1 cellular context compared by ENCODE assay signal in the genomic region with DNA sequence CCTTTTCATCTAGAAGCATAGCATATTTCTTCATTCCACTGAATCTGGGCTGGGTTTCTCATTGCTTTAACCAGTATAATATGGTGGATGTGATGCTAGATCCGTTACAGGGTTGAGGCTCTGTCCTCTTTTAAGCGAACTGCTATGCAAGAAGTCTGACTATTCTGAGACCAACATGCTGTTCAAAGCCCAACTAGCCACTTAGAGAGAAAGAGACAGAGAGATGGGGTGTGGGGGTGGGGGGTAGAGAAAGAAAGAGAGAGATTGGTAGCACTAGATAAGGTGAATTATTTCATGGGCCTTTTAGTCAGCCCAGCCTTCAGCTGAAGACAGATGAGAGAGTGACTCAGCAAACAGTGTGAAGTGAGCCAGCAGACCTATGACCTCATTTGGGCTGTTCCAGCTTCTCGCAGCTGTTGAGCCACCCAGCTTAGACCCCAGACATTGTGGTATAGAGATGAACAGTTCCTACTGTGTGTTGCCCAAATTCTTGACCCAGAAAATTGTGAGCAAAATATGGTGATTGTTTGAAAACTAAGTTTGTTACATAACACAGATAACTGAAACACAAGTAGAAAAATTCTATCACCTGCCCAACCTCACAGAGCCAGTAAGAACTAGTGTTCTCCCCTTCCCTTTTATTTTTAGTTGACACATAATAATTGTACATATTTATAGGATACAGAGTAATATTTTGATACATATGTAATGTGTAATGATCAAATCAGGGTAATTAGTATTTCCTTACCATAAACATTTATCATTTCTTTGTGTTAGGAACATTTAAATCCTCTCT.
TF ChIP-seq lines count a peak whose summit lies in the region.

No MANE protein-coding gene starts in this region.

TF ChIP-seq in HepG2, 621 proteins besides CTCF, POLR2A, EP300 and RAD21 (continued from another document):
- TF ChIP-seq, protein P1, sequence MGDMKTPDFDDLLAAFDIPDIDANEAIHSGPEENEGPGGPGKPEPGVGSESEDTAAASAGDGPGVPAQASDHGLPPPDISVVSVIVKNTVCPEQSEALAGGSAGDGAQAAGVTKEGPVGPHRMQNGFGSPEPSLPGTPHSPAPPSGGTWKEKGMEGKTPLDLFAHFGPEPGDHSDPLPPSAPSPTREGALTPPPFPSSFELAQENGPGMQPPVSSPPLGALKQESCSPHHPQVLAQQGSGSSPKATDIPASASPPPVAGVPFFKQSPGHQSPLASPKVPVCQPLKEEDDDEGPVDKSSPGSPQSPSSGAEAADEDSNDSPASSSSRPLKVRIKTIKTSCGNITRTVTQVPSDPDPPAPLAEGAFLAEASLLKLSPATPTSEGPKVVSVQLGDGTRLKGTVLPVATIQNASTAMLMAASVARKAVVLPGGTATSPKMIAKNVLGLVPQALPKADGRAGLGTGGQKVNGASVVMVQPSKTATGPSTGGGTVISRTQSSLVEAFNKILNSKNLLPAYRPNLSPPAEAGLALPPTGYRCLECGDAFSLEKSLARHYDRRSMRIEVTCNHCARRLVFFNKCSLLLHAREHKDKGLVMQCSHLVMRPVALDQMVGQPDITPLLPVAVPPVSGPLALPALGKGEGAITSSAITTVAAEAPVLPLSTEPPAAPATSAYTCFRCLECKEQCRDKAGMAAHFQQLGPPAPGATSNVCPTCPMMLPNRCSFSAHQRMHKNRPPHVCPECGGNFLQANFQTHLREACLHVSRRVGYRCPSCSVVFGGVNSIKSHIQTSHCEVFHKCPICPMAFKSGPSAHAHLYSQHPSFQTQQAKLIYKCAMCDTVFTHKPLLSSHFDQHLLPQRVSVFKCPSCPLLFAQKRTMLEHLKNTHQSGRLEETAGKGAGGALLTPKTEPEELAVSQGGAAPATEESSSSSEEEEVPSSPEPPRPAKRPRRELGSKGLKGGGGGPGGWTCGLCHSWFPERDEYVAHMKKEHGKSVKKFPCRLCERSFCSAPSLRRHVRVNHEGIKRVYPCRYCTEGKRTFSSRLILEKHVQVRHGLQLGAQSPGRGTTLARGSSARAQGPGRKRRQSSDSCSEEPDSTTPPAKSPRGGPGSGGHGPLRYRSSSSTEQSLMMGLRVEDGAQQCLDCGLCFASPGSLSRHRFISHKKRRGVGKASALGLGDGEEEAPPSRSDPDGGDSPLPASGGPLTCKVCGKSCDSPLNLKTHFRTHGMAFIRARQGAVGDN (CRISPR knock-in tag; IDR thresholded peaks at IDR 0.05) = no peak
- TF ChIP-seq ZMYM4 (CRISPR knock-in tag; IDR thresholded peaks at IDR 0.05) = 0 out of 2 replicates have a peak, but pooled peaks have one; percentile 21
- TF ChIP-seq NFE2L2 (IDR thresholded peaks at IDR 0.05; ENCODE audit: low read length) = peak; percentile 96
- TF ChIP-seq MAFG (CRISPR knock-in tag; IDR thresholded peaks at IDR 0.05) = peak; percentile 62; the same call in 1 of the 2 replicates
- TF ChIP-seq ONECUT2 (CRISPR knock-in tag; IDR thresholded peaks at IDR 0.05) = no peak
- 0 out of 2 replicates have a peak, but pooled peaks have one; percentile 23 for TF ChIP-seq RXRB (CRISPR knock-in tag; IDR thresholded peaks at IDR 0.05; ENCODE audit: borderline replicate concordance)
- TF ChIP-seq, protein P2, sequence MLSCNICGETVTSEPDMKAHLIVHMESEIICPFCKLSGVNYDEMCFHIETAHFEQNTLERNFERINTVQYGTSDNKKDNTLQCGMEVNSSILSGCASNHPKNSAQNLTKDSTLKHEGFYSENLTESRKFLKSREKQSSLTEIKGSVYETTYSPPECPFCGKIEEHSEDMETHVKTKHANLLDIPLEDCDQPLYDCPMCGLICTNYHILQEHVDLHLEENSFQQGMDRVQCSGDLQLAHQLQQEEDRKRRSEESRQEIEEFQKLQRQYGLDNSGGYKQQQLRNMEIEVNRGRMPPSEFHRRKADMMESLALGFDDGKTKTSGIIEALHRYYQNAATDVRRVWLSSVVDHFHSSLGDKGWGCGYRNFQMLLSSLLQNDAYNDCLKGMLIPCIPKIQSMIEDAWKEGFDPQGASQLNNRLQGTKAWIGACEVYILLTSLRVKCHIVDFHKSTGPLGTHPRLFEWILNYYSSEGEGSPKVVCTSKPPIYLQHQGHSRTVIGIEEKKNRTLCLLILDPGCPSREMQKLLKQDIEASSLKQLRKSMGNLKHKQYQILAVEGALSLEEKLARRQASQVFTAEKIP (CRISPR knock-in tag; IDR thresholded peaks at IDR 0.05; ENCODE audit: borderline replicate concordance) = no peak
- TF ChIP-seq ZNF331 (CRISPR knock-in tag; IDR thresholded peaks at IDR 0.05) = 0 out of 2 replicates have a peak, but pooled peaks have one; percentile 27
- TF ChIP-seq ZBTB21 (CRISPR knock-in tag; IDR thresholded peaks at IDR 0.05) = 0 out of 2 replicates have a peak, but pooled peaks have one; percentile 27
- no peak for TF ChIP-seq ZFAT (CRISPR knock-in tag; conservative IDR thresholded peaks at IDR 0.05)
- TF ChIP-seq, protein P3, sequence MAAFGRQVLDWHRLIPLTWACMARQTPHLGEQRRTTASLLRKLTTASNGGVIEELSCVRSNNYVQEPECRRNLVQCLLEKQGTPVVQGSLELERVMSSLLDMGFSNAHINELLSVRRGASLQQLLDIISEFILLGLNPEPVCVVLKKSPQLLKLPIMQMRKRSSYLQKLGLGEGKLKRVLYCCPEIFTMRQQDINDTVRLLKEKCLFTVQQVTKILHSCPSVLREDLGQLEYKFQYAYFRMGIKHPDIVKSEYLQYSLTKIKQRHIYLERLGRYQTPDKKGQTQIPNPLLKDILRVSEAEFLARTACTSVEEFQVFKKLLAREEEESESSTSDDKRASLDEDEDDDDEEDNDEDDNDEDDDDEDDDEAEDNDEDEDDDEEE (CRISPR knock-in tag; IDR thresholded peaks at IDR 0.05) = no peak
